20 cellular contexts compared by ENCODE assay signal in genomic region chr1:6658359-6658758, GRCh38. TPM values are rescaled to one million over a fixed set of nuclear protein-coding genes. Genes with fewer than 3 reads are reported as not detected.
DNase-seq lines count a peak whose midpoint lies in the region; ATAC-seq, FAIRE-seq and TF ChIP-seq lines count a peak whose summit lies in the region.
"Had no signal": no experiment of that assay in that cellular context is flagged by ENCODE, and none has a peak within 500 bp of the region (broad histone marks: within the 10 kb centered on the region; RNA-seq: fewer than 3 reads in every experiment).

No MANE protein-coding gene starts in this region.

- H3K4me1 Mint-ChIP-seq in chondrocyte (ENCODE audit: low read depth), result peaks cover 19% of the 10 kb centered on the region
- peaks cover 5% of the 10 kb centered on the region for H3K4me1 Mint-ChIP-seq in activated naive CD4-positive, alpha-beta T cell treated with anti-CD3 and anti-CD28 coated beads for 36 hours (ENCODE audit: low read depth)
- no peaks in the 10 kb centered on the region for H3K4me1 Mint-ChIP-seq in activated T-helper 2 cell treated with anti-CD3 and anti-CD28 coated beads, Interferon-gamma antibody, Interleukin-2, Interleukin-4, amounts not matched to agents 10 μg/mL and 5 μg/mL and 100 μg/mL, durations not matched to agents 14 hours and 24 hours and 36 hours (ENCODE audit: low read depth)
- H3K4me1 Mint-ChIP-seq: GM23338 had no signal

- H3K27me3 Mint-ChIP-seq in chondrocyte (ENCODE audit: low read depth), result no peaks in the 10 kb centered on the region
- no peaks in the 10 kb centered on the region for H3K27me3 Mint-ChIP-seq in activated naive CD4-positive, alpha-beta T cell treated with anti-CD3 and anti-CD28 coated beads for 36 hours (ENCODE audit: low read depth)
- no peaks in the 10 kb centered on the region for H3K27me3 Mint-ChIP-seq in activated T-helper 2 cell treated with anti-CD3 and anti-CD28 coated beads, Interferon-gamma antibody, Interleukin-2, Interleukin-4, amounts not matched to agents 10 μg/mL and 5 μg/mL and 100 μg/mL, durations not matched to agents 14 hours and 24 hours and 36 hours (ENCODE audit: low read depth)
- H3K27me3 Mint-ChIP-seq: CD4-positive, alpha-beta memory T cell had no signal

- H3K36me3 ChIP-seq in small intestine (ENCODE audit: control insufficient read depth in 2 of 2, insufficient read depth in 2 of 2, low read length in 2 of 2), result peaks cover 3 to 5% of the 10 kb centered on the region in 2 donors

- no peak overlapping the region for H3K4me3 ChIP-seq in small intestine (ENCODE audit: low read depth in 1 of 2, low read length in 2 of 2)
- H3K4me3 ChIP-seq: GM23338 had no signal

- no peaks in the 10 kb centered on the region for H3K9me3 ChIP-seq in small intestine (ENCODE audit: control insufficient read depth, low read depth)
- H3K9me3 ChIP-seq: BE2C had no signal

- DNase-seq in chondrocyte (ENCODE audit: low spot score), result peak; percentile 25
- peak; percentile 26 to 40 for DNase-seq in left colon
- peak; percentile 40 for DNase-seq in small intestine
- DNase-seq in NCI-H748 treated with DMSO at 0.1 percent for 48 hours (lab: John Stamatoyannopoulos, UW), result no peak
- no peak for DNase-seq in activated naive CD4-positive, alpha-beta T cell treated with anti-CD3 and anti-CD28 coated beads for 36 hours
- no peak for DNase-seq in activated T-helper 2 cell treated with anti-CD3 and anti-CD28 coated beads, Interferon-gamma antibody, Interleukin-2, Interleukin-4, amounts not matched to agents 10 μg/mL and 5 μg/mL and 100 μg/mL, durations not matched to agents 14 hours and 24 hours and 36 hours (ENCODE audit: low spot score)
- DNase-seq: ACHN; BE2C; Calu3; CD4-positive, alpha-beta memory T cell; DMS79 treated with DMSO at 0.1 percent for 48 hours; GF-D8; HCEC 1CT; IMR-90 had no signal

- H3K27me3 ChIP-seq in small intestine (ENCODE audit: control insufficient read depth in 2 of 2, insufficient read depth in 2 of 2, low read length in 2 of 2), result no peaks in the 10 kb centered on the region
- H3K27me3 ChIP-seq: BE2C had no signal

- H3K4me1 ChIP-seq in small intestine (ENCODE audit: control insufficient read depth in 2 of 2, insufficient read depth in 1 of 2, low read depth in 1 of 2, low read length in 1 of 2), result no peaks in the 10 kb centered on the region
- H3K4me1 ChIP-seq: BE2C had no signal

- CTCF ChIA-PET in activated naive CD4-positive, alpha-beta T cell treated with anti-CD3 and anti-CD28 coated beads for 36 hours (lab: Charles Lee), result interaction anchor here (1.0 kb wide), 1 partner anchor 10 kb away, joined by 3 read pairs; no protein-coding TSS in a partner anchor

- TF ChIP-seq CTCF in chondrocyte (IDR thresholded peaks at IDR 0.05), result no peak

- intact Hi-C loops in left colon (cut with DNase I, micrococcal nuclease), result no loop called here
- intact Hi-C loops in activated naive CD4-positive, alpha-beta T cell treated with anti-CD3 and anti-CD28 coated beads for 36 hours (cut with micrococcal nuclease), result no loop called here
- intact Hi-C loops in activated T-helper 2 cell treated with anti-CD3 and anti-CD28 coated beads, Interferon-gamma antibody, Interleukin-2, Interleukin-4, amounts not matched to agents 10 μg/mL and 5 μg/mL and 100 μg/mL, durations not matched to agents 14 hours and 24 hours and 36 hours (cut with micrococcal nuclease), result no loop called here

- peak; percentile 92 for ATAC-seq in left colon
- ATAC-seq in HG03469 (IDR thresholded peaks at IDR 0.05; ENCODE audit: unreplicated experiment), result no peak
- ATAC-seq: GM23338 had no signal

- no peak for FAIRE-seq in small intestine (lab: Jason Lieb, UNC)
- FAIRE-seq: A204.1, H54, HTR-8/SVneo had no signal

- H3K27ac Mint-ChIP-seq in chondrocyte (ENCODE audit: unreplicated experiment), result peak overlapping the region; percentile 59
- H3K27ac Mint-ChIP-seq in activated naive CD4-positive, alpha-beta T cell treated with anti-CD3 and anti-CD28 coated beads for 36 hours, result no peak overlapping the region
- H3K27ac Mint-ChIP-seq in activated T-helper 2 cell treated with anti-CD3 and anti-CD28 coated beads, Interferon-gamma antibody, Interleukin-2, Interleukin-4, amounts not matched to agents 10 μg/mL and 5 μg/mL and 100 μg/mL, durations not matched to agents 14 hours and 24 hours and 36 hours, result no peak overlapping the region
- H3K27ac Mint-ChIP-seq: GM23338 had no signal

- WGBS in small intestine, 3 donors, result 37 to 73% (median 41%) methylated on average over 3 of the region's 3 CpGs

- H3K36me3 Mint-ChIP-seq in chondrocyte (ENCODE audit: low read depth), result peaks cover 6% of the 10 kb centered on the region
- H3K36me3 Mint-ChIP-seq in activated naive CD4-positive, alpha-beta T cell treated with anti-CD3 and anti-CD28 coated beads for 36 hours (ENCODE audit: low read depth), result peaks cover 9% of the 10 kb centered on the region
- peaks cover 11% of the 10 kb centered on the region for H3K36me3 Mint-ChIP-seq in activated T-helper 2 cell treated with anti-CD3 and anti-CD28 coated beads, Interferon-gamma antibody, Interleukin-2, Interleukin-4, amounts not matched to agents 10 μg/mL and 5 μg/mL and 100 μg/mL, durations not matched to agents 14 hours and 24 hours and 36 hours (ENCODE audit: low read depth)

- H3K27ac ChIP-seq in small intestine (ENCODE audit: low read depth in 1 of 2, low read length in 1 of 2), result no peak overlapping the region
- H3K27ac ChIP-seq: C4-2B had no signal

- H3K4me3 Mint-ChIP-seq in chondrocyte (ENCODE audit: unreplicated experiment), result no peak overlapping the region
- H3K4me3 Mint-ChIP-seq in activated naive CD4-positive, alpha-beta T cell treated with anti-CD3 and anti-CD28 coated beads for 36 hours, result no peak overlapping the region
- H3K4me3 Mint-ChIP-seq in activated T-helper 2 cell treated with anti-CD3 and anti-CD28 coated beads, Interferon-gamma antibody, Interleukin-2, Interleukin-4, amounts not matched to agents 10 μg/mL and 5 μg/mL and 100 μg/mL, durations not matched to agents 14 hours and 24 hours and 36 hours (ENCODE audit: low read depth), result no peak overlapping the region
- H3K4me3 Mint-ChIP-seq: CD4-positive, alpha-beta memory T cell; GM23338 had no signal

- H3K9me3 Mint-ChIP-seq in chondrocyte (ENCODE audit: low read depth), result no peaks in the 10 kb centered on the region
- no peaks in the 10 kb centered on the region for H3K9me3 Mint-ChIP-seq in activated naive CD4-positive, alpha-beta T cell treated with anti-CD3 and anti-CD28 coated beads for 36 hours
- no peaks in the 10 kb centered on the region for H3K9me3 Mint-ChIP-seq in activated T-helper 2 cell treated with anti-CD3 and anti-CD28 coated beads, Interferon-gamma antibody, Interleukin-2, Interleukin-4, amounts not matched to agents 10 μg/mL and 5 μg/mL and 100 μg/mL, durations not matched to agents 14 hours and 24 hours and 36 hours
- H3K9me3 Mint-ChIP-seq: CD4-positive, alpha-beta memory T cell; GM23338 had no signal

RNA-seq across cellular contexts. Expression of gene THAP3, which starts 33.7 kb away (rescaled TPM):
- total RNA-seq in chondrocyte, result 12.9 to 18.2 TPM (median 14.7 TPM) in 3 replicates
- total RNA-seq in left colon, result 10 to 100 TPM in 1 of 2 donors, 1 to 10 TPM in 1; 7.0 to 10.9 TPM
- 10 to 100 TPM; 14.3 to 35.1 (median 19.5) TPM for polyA plus RNA-seq in small intestine
- total RNA-seq in activated naive CD4-positive, alpha-beta T cell treated with anti-CD3 and anti-CD28 coated beads for 36 hours, result 10 to 100 TPM; 27.3 to 30.9 TPM
- total RNA-seq in activated T-helper 2 cell treated with anti-CD3 and anti-CD28 coated beads, Interferon-gamma antibody, Interleukin-2, Interleukin-4, amounts not matched to agents 10 μg/mL and 5 μg/mL and 100 μg/mL, durations not matched to agents 14 hours and 24 hours and 36 hours, result 23.2 and 24.1 TPM in 2 replicates

RNA-seq across cellular contexts. Expression of gene DNAJC11, which starts 43.3 kb away (rescaled TPM):
- total RNA-seq in chondrocyte (46.3 to 49.7 TPM (median 47.2 TPM) in 3 replicates), left colon (100 to 1,000 TPM in 1 of 2 donors, 10 to 100 TPM in 1; 78.0 to 101 TPM)
- polyA plus RNA-seq in small intestine, result 10 to 100 TPM; 37.8 to 52.6 (median 42.7) TPM
- 10 to 100 TPM; 31.6 to 32.5 TPM for total RNA-seq in activated naive CD4-positive, alpha-beta T cell treated with anti-CD3 and anti-CD28 coated beads for 36 hours
- 69.6 and 74.0 TPM in 2 replicates for total RNA-seq in activated T-helper 2 cell treated with anti-CD3 and anti-CD28 coated beads, Interferon-gamma antibody, Interleukin-2, Interleukin-4, amounts not matched to agents 10 μg/mL and 5 μg/mL and 100 μg/mL, durations not matched to agents 14 hours and 24 hours and 36 hours

RNA-seq across cellular contexts. Expression of gene PHF13, which starts 44.8 kb away (rescaled TPM):
- 22.2 to 25.6 TPM (median 23.9 TPM) in 3 replicates for total RNA-seq in chondrocyte
- total RNA-seq in left colon, result 10 to 100 TPM in 1 of 2 donors, 1 to 10 TPM in 1; 6.7 to 11.2 TPM
- polyA plus RNA-seq in small intestine, result 1 to 10 TPM; 4.0 to 5.0 (median 4.6) TPM
- 10 to 100 TPM; 10.8 to 11.3 TPM for total RNA-seq in activated naive CD4-positive, alpha-beta T cell treated with anti-CD3 and anti-CD28 coated beads for 36 hours
- 19.7 and 20.4 TPM in 2 replicates for total RNA-seq in activated T-helper 2 cell treated with anti-CD3 and anti-CD28 coated beads, Interferon-gamma antibody, Interleukin-2, Interleukin-4, amounts not matched to agents 10 μg/mL and 5 μg/mL and 100 μg/mL, durations not matched to agents 14 hours and 24 hours and 36 hours

RNA-seq across cellular contexts. Expression of gene KLHL21, which starts 55.7 kb away (rescaled TPM):
- total RNA-seq in chondrocyte (34.3 to 39.6 TPM (median 38.3 TPM) in 3 replicates), left colon (10 to 100 TPM in 1 of 2 donors, 1 to 10 TPM in 1; 8.0 to 14.0 TPM)
- 10 to 100 TPM in 1 of 3 donors, 1 to 10 TPM in 2; 3.1 to 10.5 (median 4.1) TPM for polyA plus RNA-seq in small intestine
- total RNA-seq in activated naive CD4-positive, alpha-beta T cell treated with anti-CD3 and anti-CD28 coated beads for 36 hours, result 10 to 100 TPM; 21.0 to 23.3 TPM
- total RNA-seq in activated T-helper 2 cell treated with anti-CD3 and anti-CD28 coated beads, Interferon-gamma antibody, Interleukin-2, Interleukin-4, amounts not matched to agents 10 μg/mL and 5 μg/mL and 100 μg/mL, durations not matched to agents 14 hours and 24 hours and 36 hours, result 21.3 and 22.6 TPM in 2 replicates

Comparison
In these comparisons a context has a peak if more than half of its experiments do, and no peak if none do; other contexts are left out.
1. DNase-seq: peak in chondrocyte (single experiment), left colon (2 of 2) and small intestine (single experiment); none in NCI-H748 treated with DMSO at 0.1 percent for 48 hours (single experiment), activated naive CD4-positive, alpha-beta T cell treated with anti-CD3 and anti-CD28 coated beads for 36 hours (single experiment) and activated T-helper 2 cell treated with anti-CD3 and anti-CD28 coated beads, Interferon-gamma antibody, Interleukin-2, Interleukin-4, amounts not matched to agents 10 μg/mL and 5 μg/mL and 100 μg/mL, durations not matched to agents 14 hours and 24 hours and 36 hours (single experiment).